11 cellular contexts compared by ENCODE assay signal in genomic region chr16:24988137-24988535, GRCh38. TPM values are rescaled to one million over a fixed set of nuclear protein-coding genes. Genes with fewer than 3 reads are reported as not detected.
A peak's percentile ranks its signal among the peaks of the same experiment; 100 is the strongest.
DNase-seq lines count a peak whose midpoint lies in the region; ATAC-seq and TF ChIP-seq lines count a peak whose summit lies in the region.
"Had no signal": no experiment of that assay in that cellular context is flagged by ENCODE, and none has a peak within 500 bp of the region (broad histone marks: within the 10 kb centered on the region; RNA-seq: fewer than 3 reads in every experiment).

No MANE protein-coding gene starts in this region.

- DNase-seq in right cardiac atrium, result no peak
- DNase-seq in stimulated activated naive B cell treated with anti-CD40 and anti-IgM and Interleukin-4, amounts not matched to agents 10 μg/mL and 1 μg/mL and 100 μg/mL, for 72 hours, result no peak
- DNase-seq in HT-29 (ENCODE audit: low spot score), result no peak
- no peak for DNase-seq in activated naive CD4-positive, alpha-beta T cell treated with Interleukin-2 at 50 U/mL for 16 hours
- no peak for DNase-seq in HAP-1 (ENCODE audit: low spot score in 2 of 2)
- DNase-seq in DMS53 (lab: John Stamatoyannopoulos, UW), result no peak
- DNase-seq: DND-41, NCI-H446 had no signal

- H3K27me3 ChIP-seq in right cardiac atrium (ENCODE audit: control insufficient read depth, insufficient read depth) (no peaks in the 10 kb centered on the region), HAP-1 (ENCODE audit: low read depth) (no peaks in the 10 kb centered on the region)

- no peaks in the 10 kb centered on the region for H3K9me3 Mint-ChIP-seq in activated T-helper 17 cell treated with anti-CD3 and anti-CD28 coated beads, Interleukin-2, amount 50 U/mL, for 72 hours
- H3K9me3 Mint-ChIP-seq in stimulated activated naive B cell treated with anti-CD40 and anti-IgM and Interleukin-4, amounts not matched to agents 10 μg/mL and 1 μg/mL and 100 μg/mL, for 72 hours, result peaks cover 0 to 1% of the 10 kb centered on the region in 2 donors
- H3K9me3 Mint-ChIP-seq: activated naive CD4-positive, alpha-beta T cell treated with anti-CD3 and anti-CD28 coated beads, Interleukin-2, amount 50 U/mL, for 24 hours had no signal

- no peak for TF ChIP-seq CTCF in HEK293 (tag by site-specific recombination; IDR thresholded peaks at IDR 0.05)

- H3K9me3 ChIP-seq in HEK293 (ENCODE audit: control insufficient read depth, insufficient read depth, low read depth, low read length), result no peaks in the 10 kb centered on the region
- no peaks in the 10 kb centered on the region for H3K9me3 ChIP-seq in right cardiac atrium (ENCODE audit: control insufficient read depth, low read length)
- no peaks in the 10 kb centered on the region for H3K9me3 ChIP-seq in HAP-1

- peak overlapping the region; percentile 42 for H3K27ac Mint-ChIP-seq in activated T-helper 17 cell treated with anti-CD3 and anti-CD28 coated beads, Interleukin-2, amount 50 U/mL, for 72 hours
- H3K27ac Mint-ChIP-seq in stimulated activated naive B cell treated with anti-CD40 and anti-IgM and Interleukin-4, amounts not matched to agents 10 μg/mL and 1 μg/mL and 100 μg/mL, for 72 hours, result peak overlapping the region; percentile 51

- H3K4me1 Mint-ChIP-seq in activated T-helper 17 cell treated with anti-CD3 and anti-CD28 coated beads, Interleukin-2, amount 50 U/mL, for 72 hours, result peaks cover 45% of the 10 kb centered on the region
- H3K4me1 Mint-ChIP-seq in stimulated activated naive B cell treated with anti-CD40 and anti-IgM and Interleukin-4, amounts not matched to agents 10 μg/mL and 1 μg/mL and 100 μg/mL, for 72 hours, result peaks cover 75 to 91% of the 10 kb centered on the region in 2 donors

- intact Hi-C loops in right cardiac atrium (cut with DNase I), result no loop called here

- POLR2A ChIA-PET in HEK293 (lab: Yijun Ruan, JAX), result interaction anchor here (0.6 to 1.6 kb wide), 4 partner anchors 11 to 79 kb away, joined by 3 to 6 read pairs (median 3); no protein-coding TSS in a partner anchor

- no peak overlapping the region for H3K4me3 Mint-ChIP-seq in activated T-helper 17 cell treated with anti-CD3 and anti-CD28 coated beads, Interleukin-2, amount 50 U/mL, for 72 hours
- H3K4me3 Mint-ChIP-seq in stimulated activated naive B cell treated with anti-CD40 and anti-IgM and Interleukin-4, amounts not matched to agents 10 μg/mL and 1 μg/mL and 100 μg/mL, for 72 hours, result no peak overlapping the region
- H3K4me3 Mint-ChIP-seq: activated naive CD4-positive, alpha-beta T cell treated with anti-CD3 and anti-CD28 coated beads, Interleukin-2, amount 50 U/mL, for 24 hours had no signal

- peaks cover 46% of the 10 kb centered on the region for H3K4me1 ChIP-seq in HEK293 (ENCODE audit: control insufficient read depth, insufficient read depth, low read length)
- H3K4me1 ChIP-seq in right cardiac atrium (ENCODE audit: control insufficient read depth, insufficient read depth, low read length), result peaks cover 37% of the 10 kb centered on the region
- H3K4me1 ChIP-seq in HAP-1, result peaks cover 3% of the 10 kb centered on the region

- WGBS in right cardiac atrium, result 20% methylated on average over 5 of the region's 5 CpGs

- H3K36me3 ChIP-seq in HEK293 (ENCODE audit: control insufficient read depth in 2 of 2, insufficient read depth in 1 of 2, low read length in 2 of 2) (no peaks in the 10 kb centered on the region), HAP-1 (replicated peaks) (no peaks in the 10 kb centered on the region)

- ATAC-seq in activated T-helper 17 cell treated with anti-CD3 and anti-CD28 coated beads, Interleukin-2, amount 50 U/mL, for 72 hours (replicated peaks), result no peak
- no peak for ATAC-seq in right cardiac atrium
- ATAC-seq in stimulated activated naive B cell treated with anti-CD40 and anti-IgM and Interleukin-4, amounts not matched to agents 10 μg/mL and 1 μg/mL and 100 μg/mL, for 72 hours (replicated peaks), result no peak

- no peak overlapping the region for H3K4me3 ChIP-seq in HEK293 (ENCODE audit: low read depth, low read length)
- no peak overlapping the region for H3K4me3 ChIP-seq in right cardiac atrium (ENCODE audit: low read length)
- H3K4me3 ChIP-seq in HAP-1, result no peak overlapping the region

- no peaks in the 10 kb centered on the region for H3K36me3 Mint-ChIP-seq in activated T-helper 17 cell treated with anti-CD3 and anti-CD28 coated beads, Interleukin-2, amount 50 U/mL, for 72 hours (ENCODE audit: low read depth)
- peaks cover 10 to 30% of the 10 kb centered on the region in 2 donors for H3K36me3 Mint-ChIP-seq in stimulated activated naive B cell treated with anti-CD40 and anti-IgM and Interleukin-4, amounts not matched to agents 10 μg/mL and 1 μg/mL and 100 μg/mL, for 72 hours

- no peaks in the 10 kb centered on the region for H3K27me3 Mint-ChIP-seq in activated T-helper 17 cell treated with anti-CD3 and anti-CD28 coated beads, Interleukin-2, amount 50 U/mL, for 72 hours
- H3K27me3 Mint-ChIP-seq in stimulated activated naive B cell treated with anti-CD40 and anti-IgM and Interleukin-4, amounts not matched to agents 10 μg/mL and 1 μg/mL and 100 μg/mL, for 72 hours, result no peaks in the 10 kb centered on the region
- H3K27me3 Mint-ChIP-seq: activated naive CD4-positive, alpha-beta T cell treated with anti-CD3 and anti-CD28 coated beads, Interleukin-2, amount 50 U/mL, for 24 hours had no signal

- CTCF ChIA-PET in HEK293 (lab: Yijun Ruan, JAX), result interaction anchor here (0.8 kb wide), 1 partner anchor 8 kb away, joined by 3 read pairs; no protein-coding TSS in a partner anchor

- H3K27ac ChIP-seq in HEK293 (ENCODE audit: extremely low read depth, low read depth, low read length) (no peak overlapping the region), right cardiac atrium (ENCODE audit: low read length) (peak overlapping the region; percentile 42)

- in situ Hi-C loops in HAP-1 (cut with MboI; ENCODE audit: low sequenced_read_pairs), result no loop called here

TF ChIP-seq in HEK293, 187 proteins besides CTCF, POLR2A, EP300 and RAD21:
- TF ChIP-seq PRDM6 (tag by site-specific recombination; IDR thresholded peaks at IDR 0.05) (peak; percentile 76), ZNF555 (tag by site-specific recombination; conservative IDR thresholded peaks at IDR 0.05) (no peak), GLI2 (tag by site-specific recombination; IDR thresholded peaks at IDR 0.05; ENCODE audit: borderline replicate concordance, low read depth) (no peak)

RNA-seq across cellular contexts. Expression of gene ARHGAP17, which starts 27.0 kb away (rescaled TPM):
- 10 to 100 TPM; 47.7 to 73.8 TPM for total RNA-seq in activated T-helper 17 cell treated with anti-CD3 and anti-CD28 coated beads, Interleukin-2, amount 50 U/mL, for 72 hours
- total RNA-seq in right cardiac atrium, result 10 to 100 TPM; 45.4 to 58.2 (median 52.6) TPM
- polyA plus RNA-seq in right cardiac atrium, result 33.5 TPM
- 8.5 and 9.7 TPM in 2 replicates for total RNA-seq in HT-29 (2014; rRNA removed; shearing (Covaris generic))
